In genomic region chr13:78160793-78161192, GRCh38 we compare ENCODE assay signal across 10 cellular contexts.
A peak's percentile ranks its signal among the peaks of the same experiment; 100 is the strongest.
DNase-seq lines count a peak whose midpoint lies in the region; ATAC-seq and TF ChIP-seq lines count a peak whose summit lies in the region.
"Had no signal": no experiment of that assay in that cellular context is flagged by ENCODE, and none has a peak within 500 bp of the region (broad histone marks: within the 10 kb centered on the region; RNA-seq: fewer than 3 reads in every experiment).

No MANE protein-coding gene starts in this region.

- in situ Hi-C loops in GM13976 (cut with MboI; ENCODE audit: low sequenced_read_pairs, unreplicated experiment): no loop called here

- H3K9me3 Mint-ChIP-seq in WTC11: no peaks in the 10 kb centered on the region
- H3K9me3 Mint-ChIP-seq: activated T-helper 2 cell treated with anti-CD3 and anti-CD28 coated beads, Interferon-gamma antibody, Interleukin-2, Interleukin-4, amounts not matched to agents 10 μg/mL and 5 μg/mL and 100 μg/mL, durations not matched to agents 14 hours and 24 hours and 36 hours; naive B cell had no signal

- no peak overlapping the region for H3K27ac Mint-ChIP-seq in WTC11
- H3K27ac Mint-ChIP-seq: activated T-helper 2 cell treated with anti-CD3 and anti-CD28 coated beads, Interferon-gamma antibody, Interleukin-2, Interleukin-4, amounts not matched to agents 10 μg/mL and 5 μg/mL and 100 μg/mL, durations not matched to agents 14 hours and 24 hours and 36 hours; naive B cell had no signal

- DNase-seq in GM13976 (ENCODE audit: low spot score) (peak; percentile 13), RPMI7951 (ENCODE audit: low read depth) (peak; percentile 60), myocyte (ENCODE audit: low read depth) (peak; percentile 46), WTC11 (ENCODE audit: low spot score) (no peak), iPS-NIHi7 (ENCODE audit: extremely low spot score) (no peak), OCI-M2 (lab: John Stamatoyannopoulos, UW; ENCODE audit: unreplicated experiment) (no peak)
- DNase-seq: naive B cell had no signal

- POLR2A ChIA-PET in WTC11 (lab: Charles Lee): no interaction called here

- TF ChIP-seq CTCF in GM13976 (IDR thresholded peaks at IDR 0.05; ENCODE audit: borderline replicate concordance, control extremely low read depth, extremely low read depth, insufficient read depth, missing control alignments): no peak
- TF ChIP-seq CTCF in WTC11 (IDR thresholded peaks at IDR 0.05): no peak

- no peaks in the 10 kb centered on the region for H3K36me3 Mint-ChIP-seq in WTC11
- H3K36me3 Mint-ChIP-seq: naive B cell had no signal

- 0 out of 2 replicates have a peak, but pooled peaks cover 4% of the 10 kb centered on the region for H3K4me1 Mint-ChIP-seq in WTC11

- no peaks in the 10 kb centered on the region for H3K27me3 Mint-ChIP-seq in WTC11 (ENCODE audit: low read depth)
- H3K27me3 Mint-ChIP-seq: naive B cell had no signal

- ATAC-seq in HG03095 (IDR thresholded peaks at IDR 0.05; ENCODE audit: unreplicated experiment) (peak; percentile 66), HG03460 (IDR thresholded peaks at IDR 0.05; ENCODE audit: unreplicated experiment) (no peak), WTC11 (no peak)

- CTCF ChIA-PET in WTC11 (lab: Charles Lee): no interaction called here

- H3K4me3 Mint-ChIP-seq in WTC11: no peak overlapping the region
- H3K4me3 Mint-ChIP-seq: naive B cell had no signal

TF ChIP-seq in WTC11, 78 proteins besides CTCF, POLR2A, EP300 and RAD21:
- TF ChIP-seq CREB1 (CRISPR knock-in tag; IDR thresholded peaks at IDR 0.05): no peak
- TF ChIP-seq JUN (CRISPR knock-in tag; IDR thresholded peaks at IDR 0.05): no peak
- TF ChIP-seq ZNF219 (CRISPR knock-in tag; IDR thresholded peaks at IDR 0.05; ENCODE audit: borderline replicate concordance): no peak
- no peak for TF ChIP-seq OVOL2 (CRISPR knock-in tag; IDR thresholded peaks at IDR 0.05; ENCODE audit: borderline replicate concordance)
- TF ChIP-seq NFE2L1 (CRISPR knock-in tag; IDR thresholded peaks at IDR 0.05): no peak

Comparison
In these comparisons a context has a peak if more than half of its experiments do, and no peak if none do; other contexts are left out.
1. DNase-seq: peak in GM13976 (single experiment), RPMI7951 (single experiment) and myocyte (single experiment); none in WTC11 (single experiment), iPS-NIHi7 (single experiment) and OCI-M2 (single experiment).